14 cellular contexts compared by ENCODE assay signal in genomic region chr17:1505586-1505985, GRCh38.
"Had no signal": no experiment of that assay in that cellular context is flagged by ENCODE, and none has a peak within 500 bp of the region (broad histone marks: within the 10 kb centered on the region; RNA-seq: fewer than 3 reads in every experiment).

No MANE protein-coding gene starts in this region.

- H3K9me3 ChIP-seq: sigmoid colon, spleen, stomach, thoracic aorta had no signal

- H3K27me3 ChIP-seq: dorsolateral prefrontal cortex, sigmoid colon, spleen, stomach had no signal

- DNase-seq: activated CD4-positive, alpha-beta T cell treated with anti-CD3 and anti-CD28 coated beads, Interleukin-2, amount 10 ng/mL, durations not matched to agents 7 days and 5 days; activated CD8-positive, alpha-beta memory T cell treated with anti-CD3 and anti-CD28 coated beads, Interleukin-2, amount 50 U/mL, for 48 hours; activated T-cell treated with anti-CD3 and anti-CD28 coated beads, Interleukin-2, amount 50 U/mL, for 72 hours; aorta; dorsolateral prefrontal cortex; hippocampal formation; mesenchymal stem cell; sigmoid colon; spleen; stimulated activated CD4-positive, alpha-beta T cell treated with anti-CD3 and anti-CD28 coated beads, Interleukin-1b, Interleukin-23, amount 100 ng/mL, for 48 hours; stomach had no signal

- H3K4me3 ChIP-seq: dorsolateral prefrontal cortex, sigmoid colon, spleen, stomach, thoracic aorta had no signal

- H3K27ac ChIP-seq: dorsolateral prefrontal cortex, sigmoid colon, spleen, stomach, thoracic aorta had no signal

- ATAC-seq: activated T-cell treated with anti-CD3 and anti-CD28 coated beads, Interleukin-2, amount 50 U/mL, for 72 hours; esophagus mucosa; natural killer cell treated with Interleukin-12 subunit alpha and Interleukin-12 subunit beta and Interleukin-15 and Interleukin-18, amount 100 ng/mL, for 72 hours had no signal
